ENCODE assay signal across 23 cellular contexts in the genomic region with DNA sequence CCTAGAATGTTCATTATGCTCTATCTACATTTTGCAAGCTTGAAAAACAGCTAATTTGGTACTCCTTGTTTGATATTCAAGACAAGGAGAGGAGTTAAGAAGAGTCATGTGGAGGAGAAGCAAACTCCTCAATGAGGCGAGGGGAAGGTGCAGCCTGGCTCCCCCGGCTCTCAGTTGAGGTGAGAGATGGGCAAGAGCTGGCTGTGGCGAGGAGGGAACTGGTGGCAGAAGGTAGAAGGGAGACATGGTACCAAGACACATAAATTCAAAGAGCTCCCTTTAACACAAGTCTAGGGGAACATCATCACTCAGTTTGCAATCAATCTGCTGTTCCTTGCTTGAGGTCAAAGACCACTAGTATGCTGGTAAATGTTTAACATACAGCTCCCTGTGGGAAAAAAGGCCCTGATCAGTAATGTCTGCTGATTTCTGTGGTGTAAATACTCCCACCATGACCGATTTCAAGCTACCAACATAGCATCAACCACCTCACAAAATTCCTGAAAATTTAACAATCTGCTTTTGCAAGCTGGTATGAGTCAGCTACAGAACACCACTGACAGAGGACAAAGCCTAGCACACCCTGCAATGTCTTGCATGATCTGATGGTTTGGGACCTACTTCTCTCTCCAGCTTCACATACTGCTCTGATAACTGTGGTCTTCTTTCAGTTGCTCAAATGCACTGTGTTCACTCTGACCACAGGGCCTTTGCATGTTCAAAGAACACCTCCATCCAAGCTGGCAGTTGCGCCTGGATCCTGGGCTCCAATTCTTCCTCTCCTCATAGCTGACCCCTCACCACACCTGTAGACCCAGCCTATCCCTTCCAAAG.
"Had no signal": no experiment of that assay in that cellular context is flagged by ENCODE, and none has a peak within 500 bp of the region (broad histone marks: within the 10 kb centered on the region; RNA-seq: fewer than 3 reads in every experiment).

No MANE protein-coding gene starts in this region.

- H3K4me3 ChIP-seq: lower lobe of right lung, ovary, right atrium auricular region, skin epidermis, spleen, tibial nerve, vagina had no signal

- H3K36me3 ChIP-seq: lower lobe of right lung, ovary, right atrium auricular region, spleen, tibial nerve, vagina had no signal

- H3K36me3 Mint-ChIP-seq: naive thymus-derived CD8-positive, alpha-beta T cell; stimulated activated memory B cell treated with anti-CD40 and anti-IgM and Interleukin-4, amounts not matched to agents 10 μg/mL and 1 μg/mL and 100 μg/mL, for 72 hours; type B pancreatic cell had no signal

- H3K4me3 Mint-ChIP-seq: naive thymus-derived CD8-positive, alpha-beta T cell; stimulated activated memory B cell treated with anti-CD40 and anti-IgM and Interleukin-4, amounts not matched to agents 10 μg/mL and 1 μg/mL and 100 μg/mL, for 72 hours; stimulated activated naive CD8-positive, alpha-beta T cell treated with anti-CD3 and anti-CD28 coated beads, Interleukin-15, amount 100 ng/mL, for 72 hours; type B pancreatic cell had no signal

- H3K9me3 Mint-ChIP-seq: stimulated activated memory B cell treated with anti-CD40 and anti-IgM and Interleukin-4, amounts not matched to agents 10 μg/mL and 1 μg/mL and 100 μg/mL, for 72 hours; stimulated activated naive CD8-positive, alpha-beta T cell treated with anti-CD3 and anti-CD28 coated beads, Interleukin-15, amount 100 ng/mL, for 72 hours; type B pancreatic cell had no signal

- H3K4me1 ChIP-seq: lower lobe of right lung, right atrium auricular region, spleen, tibial nerve, vagina had no signal

- H3K27me3 ChIP-seq: ovary, right atrium auricular region, spleen, tibial nerve, vagina had no signal

- DNase-seq: islet precursor cell; left ventricle myocardium superior; lower lobe of right lung; mammary epithelial cell; mesenchymal stem cell; naive thymus-derived CD8-positive, alpha-beta T cell; ovary; spleen; stimulated activated CD4-positive, alpha-beta T cell treated with anti-CD3 and anti-CD28 coated beads, Interleukin-1b, Interleukin-23, amount 100 ng/mL, for 48 hours; stimulated activated CD4-positive, alpha-beta T cell treated with anti-CD3 and anti-CD28 coated beads, Interleukin-2, amount 100 ng/mL, for 48 hours; stimulated activated CD4-positive, alpha-beta T cell treated with anti-CD3 and anti-CD28 coated beads, Interleukin-4, amount 100 ng/mL, for 4 hours; stimulated activated CD8-positive, alpha-beta memory T cell treated with anti-CD3 and anti-CD28 coated beads, Interleukin-4, amount 100 ng/mL, for 48 hours; stimulated activated naive CD4-positive, alpha-beta T cell treated with Interleukin-2 at 50 U/mL for 16 hours; stimulated activated naive CD8-positive, alpha-beta T cell treated with anti-CD3 and anti-CD28 coated beads, Interleukin-15, amount 100 ng/mL, for 72 hours; substantia nigra had no signal

- H3K27me3 Mint-ChIP-seq: progenitor cell of endocrine pancreas; stimulated activated memory B cell treated with anti-CD40 and anti-IgM and Interleukin-4, amounts not matched to agents 10 μg/mL and 1 μg/mL and 100 μg/mL, for 72 hours; stimulated activated naive CD8-positive, alpha-beta T cell treated with anti-CD3 and anti-CD28 coated beads, Interleukin-15, amount 100 ng/mL, for 72 hours had no signal

- ATAC-seq: left ventricle myocardium superior; lower lobe of right lung; naive thymus-derived CD8-positive, alpha-beta T cell; sciatic nerve; stimulated activated memory B cell treated with anti-CD40 and anti-IgM and Interleukin-4, amounts not matched to agents 10 μg/mL and 1 μg/mL and 100 μg/mL, for 72 hours; stimulated activated naive CD8-positive, alpha-beta T cell treated with anti-CD3 and anti-CD28 coated beads, Interleukin-15, amount 100 ng/mL, for 72 hours had no signal

- H3K9me3 ChIP-seq: lower lobe of right lung, ovary, right atrium auricular region, spleen, tibial nerve, vagina had no signal

- H3K27ac ChIP-seq: lower lobe of right lung, ovary, right atrium auricular region, skin epidermis, spleen, tibial nerve, vagina had no signal

- H3K4me1 Mint-ChIP-seq: naive thymus-derived CD8-positive, alpha-beta T cell; stimulated activated memory B cell treated with anti-CD40 and anti-IgM and Interleukin-4, amounts not matched to agents 10 μg/mL and 1 μg/mL and 100 μg/mL, for 72 hours; stimulated activated naive CD8-positive, alpha-beta T cell treated with anti-CD3 and anti-CD28 coated beads, Interleukin-15, amount 100 ng/mL, for 72 hours had no signal

- H3K27ac Mint-ChIP-seq: naive thymus-derived CD8-positive, alpha-beta T cell; progenitor cell of endocrine pancreas; stimulated activated memory B cell treated with anti-CD40 and anti-IgM and Interleukin-4, amounts not matched to agents 10 μg/mL and 1 μg/mL and 100 μg/mL, for 72 hours; stimulated activated naive CD8-positive, alpha-beta T cell treated with anti-CD3 and anti-CD28 coated beads, Interleukin-15, amount 100 ng/mL, for 72 hours; type B pancreatic cell had no signal
